ENCODE assay signal across 14 cellular contexts in the genomic region with DNA sequence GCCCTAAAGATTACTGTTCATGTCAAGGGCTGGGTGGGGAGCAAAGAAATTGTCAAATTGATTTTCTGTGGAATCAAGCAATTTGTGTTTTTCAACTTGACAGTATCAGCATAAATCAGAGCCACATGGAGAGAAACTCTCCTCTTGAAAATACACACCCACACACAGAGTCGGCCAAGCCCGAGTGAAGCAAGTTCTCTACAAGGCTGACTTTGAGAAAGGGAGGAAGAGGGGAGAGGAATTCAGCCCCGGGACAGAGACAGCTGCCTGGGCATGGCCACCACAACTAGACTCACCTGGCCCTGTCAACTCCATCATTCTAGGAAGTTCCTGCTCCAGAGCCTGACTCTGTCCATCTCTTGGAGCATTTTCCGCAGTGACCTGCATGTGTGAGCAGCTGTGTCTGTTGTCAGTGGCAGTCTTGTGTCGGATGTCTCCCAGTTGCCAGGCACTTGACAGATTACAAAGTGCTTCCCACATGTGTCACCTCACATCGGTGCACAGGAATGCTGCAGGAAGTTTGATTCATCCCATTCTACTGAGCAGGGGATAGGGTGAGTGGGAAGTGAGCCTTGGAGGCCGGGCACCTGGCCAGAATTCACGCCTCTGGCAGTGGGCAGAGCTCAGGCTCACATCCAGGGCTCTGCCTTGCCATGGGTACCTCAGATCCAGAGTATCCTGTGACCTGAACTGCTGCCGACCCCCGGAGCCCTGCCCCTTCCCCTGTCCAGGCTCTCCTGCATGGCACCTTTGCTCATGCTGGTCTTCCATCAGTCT. TPM values are rescaled to one million over a fixed set of nuclear protein-coding genes. Genes with fewer than 3 reads are reported as not detected.
DNase-seq lines count a peak whose midpoint lies in the region; ATAC-seq lines count a peak whose summit lies in the region.
"Had no signal": no experiment of that assay in that cellular context is flagged by ENCODE, and none has a peak within 500 bp of the region (broad histone marks: within the 10 kb centered on the region; RNA-seq: fewer than 3 reads in every experiment).

No MANE protein-coding gene starts in this region.

- no peaks in the 10 kb centered on the region for H3K4me1 Mint-ChIP-seq in activated T-helper 2 cell treated with anti-CD3 and anti-CD28 coated beads, Interferon-gamma antibody, Interleukin-2, Interleukin-4, amounts not matched to agents 10 μg/mL and 5 μg/mL and 100 μg/mL, durations not matched to agents 14 hours and 24 hours and 36 hours (ENCODE audit: low read depth)
- H3K4me1 Mint-ChIP-seq: activated naive CD4-positive, alpha-beta T cell treated with anti-CD3 and anti-CD28 coated beads, Interleukin-2, amount 10 ng/mL, durations not matched to agents 7 days and 5 days had no signal

- ATAC-seq in GM21515 (IDR thresholded peaks at IDR 0.05; ENCODE audit: unreplicated experiment) = no peak
- ATAC-seq: gastroesophageal sphincter had no signal

- peak overlapping the region; percentile 44 for H3K27ac ChIP-seq in caudate nucleus (ENCODE audit: low read depth, low read length)
- H3K27ac ChIP-seq: gastroesophageal sphincter, neutrophil, WERI-Rb-1 had no signal

- no peak overlapping the region for H3K27ac Mint-ChIP-seq in activated T-helper 2 cell treated with anti-CD3 and anti-CD28 coated beads, Interferon-gamma antibody, Interleukin-2, Interleukin-4, amounts not matched to agents 10 μg/mL and 5 μg/mL and 100 μg/mL, durations not matched to agents 14 hours and 24 hours and 36 hours
- H3K27ac Mint-ChIP-seq: activated naive CD4-positive, alpha-beta T cell treated with anti-CD3 and anti-CD28 coated beads, Interleukin-2, amount 10 ng/mL, durations not matched to agents 7 days and 5 days had no signal

- peaks cover 15% of the 10 kb centered on the region for H3K9me3 Mint-ChIP-seq in activated T-helper 2 cell treated with anti-CD3 and anti-CD28 coated beads, Interferon-gamma antibody, Interleukin-2, Interleukin-4, amounts not matched to agents 10 μg/mL and 5 μg/mL and 100 μg/mL, durations not matched to agents 14 hours and 24 hours and 36 hours

- intact Hi-C loops in activated T-helper 2 cell treated with anti-CD3 and anti-CD28 coated beads, Interferon-gamma antibody, Interleukin-2, Interleukin-4, amounts not matched to agents 10 μg/mL and 5 μg/mL and 100 μg/mL, durations not matched to agents 14 hours and 24 hours and 36 hours (cut with micrococcal nuclease) = no loop called here

- no peak overlapping the region for H3K4me3 Mint-ChIP-seq in activated T-helper 2 cell treated with anti-CD3 and anti-CD28 coated beads, Interferon-gamma antibody, Interleukin-2, Interleukin-4, amounts not matched to agents 10 μg/mL and 5 μg/mL and 100 μg/mL, durations not matched to agents 14 hours and 24 hours and 36 hours (ENCODE audit: low read depth)
- H3K4me3 Mint-ChIP-seq: activated naive CD4-positive, alpha-beta T cell treated with anti-CD3 and anti-CD28 coated beads, Interleukin-2, amount 10 ng/mL, durations not matched to agents 7 days and 5 days had no signal

- no peaks in the 10 kb centered on the region for H3K27me3 Mint-ChIP-seq in activated T-helper 2 cell treated with anti-CD3 and anti-CD28 coated beads, Interferon-gamma antibody, Interleukin-2, Interleukin-4, amounts not matched to agents 10 μg/mL and 5 μg/mL and 100 μg/mL, durations not matched to agents 14 hours and 24 hours and 36 hours (ENCODE audit: low read depth)
- H3K27me3 Mint-ChIP-seq: activated naive CD4-positive, alpha-beta T cell treated with anti-CD3 and anti-CD28 coated beads, Interleukin-2, amount 10 ng/mL, durations not matched to agents 7 days and 5 days had no signal

- DNase-seq in AG08395 (ENCODE audit: low spot score) (peak; percentile 89), HT1080 (ENCODE audit: low read depth) (peak; percentile 99), caudate nucleus (lab: John Stamatoyannopoulos, UW) (peak in 43 of 61 donors; percentile 6 to 81 (median 36)), lung microvascular endothelial cell (ENCODE audit: low read depth in 2 of 2) (peak; percentile 29 to 71), OCI-M1 (lab: John Stamatoyannopoulos, UW) (no peak), cortex of kidney (lab: John Stamatoyannopoulos, UW) (no peak)
- DNase-seq in activated T-helper 2 cell treated with anti-CD3 and anti-CD28 coated beads, Interferon-gamma antibody, Interleukin-2, Interleukin-4, amounts not matched to agents 10 μg/mL and 5 μg/mL and 100 μg/mL, durations not matched to agents 14 hours and 24 hours and 36 hours (ENCODE audit: low spot score) = no peak
- DNase-seq: activated naive CD4-positive, alpha-beta T cell treated with anti-CD3 and anti-CD28 coated beads, Interleukin-2, amount 10 ng/mL, durations not matched to agents 7 days and 5 days; Karpas-422; NCI-H748 treated with DMSO at 0.1 percent for 48 hours; WERI-Rb-1 had no signal

- no peaks in the 10 kb centered on the region for H3K36me3 Mint-ChIP-seq in activated T-helper 2 cell treated with anti-CD3 and anti-CD28 coated beads, Interferon-gamma antibody, Interleukin-2, Interleukin-4, amounts not matched to agents 10 μg/mL and 5 μg/mL and 100 μg/mL, durations not matched to agents 14 hours and 24 hours and 36 hours (ENCODE audit: low read depth)
- H3K36me3 Mint-ChIP-seq: activated naive CD4-positive, alpha-beta T cell treated with anti-CD3 and anti-CD28 coated beads, Interleukin-2, amount 10 ng/mL, durations not matched to agents 7 days and 5 days had no signal

RNA-seq across cellular contexts. Expression of gene ADAM12, which starts 37.9 kb away (rescaled TPM):
- total RNA-seq in HT1080 (2014; rRNA removed; shearing (Covaris generic)) = 0.50 and 1.7 TPM in 2 replicates
- polyA plus RNA-seq in HT1080 (2015; cell fraction: cytosol; rRNA removed) = 0.66 and 0.71 TPM in 2 replicates
- 2.0 and 2.5 TPM in 2 replicates for polyA plus RNA-seq in HT1080 (2015; cell fraction: nucleus; rRNA removed)
- total RNA-seq in lung microvascular endothelial cell = 0.20 and 0.65 TPM in 2 replicates
- total RNA-seq in activated T-helper 2 cell treated with anti-CD3 and anti-CD28 coated beads, Interferon-gamma antibody, Interleukin-2, Interleukin-4, amounts not matched to agents 10 μg/mL and 5 μg/mL and 100 μg/mL, durations not matched to agents 14 hours and 24 hours and 36 hours = 0.02 and 0.05 TPM in 2 replicates

Comparison
In these comparisons a context has a peak if more than half of its experiments do, and no peak if none do; other contexts are left out.
1. DNase-seq: peak in AG08395 (single experiment), HT1080 (single experiment), caudate nucleus (43 of 61) and lung microvascular endothelial cell (2 of 2); none in OCI-M1 (single experiment), activated T-helper 2 cell treated with anti-CD3 and anti-CD28 coated beads, Interferon-gamma antibody, Interleukin-2, Interleukin-4, amounts not matched to agents 10 μg/mL and 5 μg/mL and 100 μg/mL, durations not matched to agents 14 hours and 24 hours and 36 hours (single experiment) and cortex of kidney (single experiment).